37 cellular contexts compared by ENCODE assay signal in the genomic region with DNA sequence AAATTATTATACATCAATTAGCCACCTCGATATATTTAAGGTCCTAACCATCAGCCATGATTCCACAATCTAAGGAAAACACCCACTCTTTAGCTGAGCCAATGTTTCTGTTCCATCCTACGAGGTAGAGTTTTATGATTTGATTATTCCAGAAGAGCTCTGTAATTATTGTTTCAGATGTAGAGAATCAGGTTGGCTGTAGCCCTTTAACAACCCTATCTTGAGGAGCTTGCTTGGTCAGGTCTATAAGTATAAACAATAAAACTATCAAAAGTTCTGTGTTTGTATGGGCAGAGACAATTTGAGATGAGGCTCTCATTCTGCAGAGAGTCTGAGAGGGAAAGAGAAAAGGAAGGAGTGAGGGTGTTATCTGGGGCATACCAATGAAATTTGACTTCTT. TPM values are rescaled to one million over a fixed set of nuclear protein-coding genes. Genes with fewer than 3 reads are reported as not detected.
"Had no signal": no experiment of that assay in that cellular context is flagged by ENCODE, and none has a peak within 500 bp of the region (broad histone marks: within the 10 kb centered on the region; RNA-seq: fewer than 3 reads in every experiment).

Gene PBOV1 (minus strand): TSS at position 43 of the 400 bp plus-strand sequence. CDS start 96 bp downstream, outside the sequence.

- H3K27ac ChIP-seq: brain microvascular endothelial cell, epithelial cell of prostate, esophagus squamous epithelium, heart left ventricle had no signal

- H3K4me3 ChIP-seq: esophagus squamous epithelium, heart left ventricle had no signal

- H3K4me1 Mint-ChIP-seq: activated CD4-positive, alpha-beta memory T cell treated with anti-CD3 and anti-CD28 coated beads, Interleukin-2, amount 10 ng/mL, durations not matched to agents 7 days and 5 days; activated CD4-positive, alpha-beta T cell treated with anti-CD3 and anti-CD28 coated beads, Interleukin-2, amount 10 ng/mL, durations not matched to agents 7 days and 5 days; activated T-helper 17 cell treated with anti-CD3 and anti-CD28 coated beads, Interleukin-2, amount 50 U/mL, for 72 hours; central memory CD8-positive, alpha-beta T cell had no signal

- H3K9me3 Mint-ChIP-seq: activated CD4-positive, alpha-beta memory T cell treated with anti-CD3 and anti-CD28 coated beads, Interleukin-2, amount 10 ng/mL, durations not matched to agents 7 days and 5 days; activated CD4-positive, alpha-beta T cell treated with anti-CD3 and anti-CD28 coated beads, Interleukin-2, amount 10 ng/mL, durations not matched to agents 7 days and 5 days; activated T-cell treated with anti-CD3 and anti-CD28 coated beads, Interleukin-2, amount 50 U/mL, for 4 hours; activated T-helper 17 cell treated with anti-CD3 and anti-CD28 coated beads, Interleukin-2, amount 50 U/mL, for 72 hours; central memory CD8-positive, alpha-beta T cell; effector memory CD8-positive, alpha-beta T cell; WTC11 had no signal

- ATAC-seq: activated T-cell treated with anti-CD3 and anti-CD28 coated beads, Interleukin-2, amount 50 U/mL, for 4 hours; activated T-helper 17 cell treated with anti-CD3 and anti-CD28 coated beads, Interleukin-2, amount 50 U/mL, for 72 hours; effector memory CD8-positive, alpha-beta T cell; heart left ventricle; WTC11 had no signal

- H3K9me3 ChIP-seq: esophagus squamous epithelium, heart left ventricle had no signal

- H3K36me3 Mint-ChIP-seq: activated naive CD8-positive, alpha-beta T cell; WTC11 had no signal

- DNase-seq: activated CD4-positive, alpha-beta memory T cell treated with anti-CD3 and anti-CD28 coated beads, Interleukin-2, amount 10 ng/mL, durations not matched to agents 7 days and 5 days; activated CD4-positive, alpha-beta T cell treated with anti-CD3 and anti-CD28 coated beads for 1 hour; activated CD4-positive, alpha-beta T cell treated with anti-CD3 and anti-CD28 coated beads for 4 hours; activated CD4-positive, alpha-beta T cell treated with anti-CD3 and anti-CD28 coated beads, Interleukin-2, amount 10 ng/mL, durations not matched to agents 7 days and 5 days; activated CD4-positive, alpha-beta T cell treated with anti-CD3 and anti-CD28 coated beads, Interleukin-2, amount 50 U/mL, for 4 hours; activated effector memory CD4-positive, alpha-beta T cell treated with Interleukin-2 at 50 U/mL for 16 hours; activated gamma-delta T cell treated with Interleukin-2 at 50 U/mL for 16 hours; activated naive CD4-positive, alpha-beta T cell treated with anti-CD3 and anti-CD28 coated beads, Interleukin-2, amount 50 U/mL, for 16 hours; activated naive CD4-positive, alpha-beta T cell treated with Interleukin-2 at 50 U/mL for 16 hours; activated T-cell treated with anti-CD3 and anti-CD28 coated beads, Interleukin-2, amount 50 U/mL, for 4 hours; amniotic stem cell; anterior cingulate cortex; brain microvascular endothelial cell; cortex of kidney; dermis blood vessel endothelial cell; effector CD4-positive, alpha-beta T cell; effector memory CD8-positive, alpha-beta T cell; esophagus squamous epithelium; glutamatergic neuron; heart left ventricle; T-helper 2 cell had no signal

- H3K27me3 ChIP-seq: brain microvascular endothelial cell, esophagus squamous epithelium, heart left ventricle had no signal

- H3K4me1 ChIP-seq: esophagus squamous epithelium, heart left ventricle had no signal

- H3K4me3 Mint-ChIP-seq: activated CD4-positive, alpha-beta memory T cell treated with anti-CD3 and anti-CD28 coated beads, Interleukin-2, amount 10 ng/mL, durations not matched to agents 7 days and 5 days; activated CD4-positive, alpha-beta T cell treated with anti-CD3 and anti-CD28 coated beads, Interleukin-2, amount 10 ng/mL, durations not matched to agents 7 days and 5 days; activated naive CD8-positive, alpha-beta T cell; activated T-cell treated with anti-CD3 and anti-CD28 coated beads, Interleukin-2, amount 50 U/mL, for 4 hours; activated T-helper 17 cell treated with anti-CD3 and anti-CD28 coated beads, Interleukin-2, amount 50 U/mL, for 72 hours; central memory CD8-positive, alpha-beta T cell; effector memory CD8-positive, alpha-beta T cell; WTC11 had no signal

- H3K36me3 ChIP-seq: brain microvascular endothelial cell, esophagus squamous epithelium, heart left ventricle had no signal

- H3K27ac Mint-ChIP-seq: activated CD4-positive, alpha-beta memory T cell treated with anti-CD3 and anti-CD28 coated beads, Interleukin-2, amount 10 ng/mL, durations not matched to agents 7 days and 5 days; activated CD4-positive, alpha-beta T cell treated with anti-CD3 and anti-CD28 coated beads, Interleukin-2, amount 10 ng/mL, durations not matched to agents 7 days and 5 days; activated naive CD8-positive, alpha-beta T cell; activated T-helper 17 cell treated with anti-CD3 and anti-CD28 coated beads, Interleukin-2, amount 50 U/mL, for 72 hours; effector memory CD8-positive, alpha-beta T cell; WTC11 had no signal

RNA-seq across cellular contexts. Expression of gene PBOV1, which starts in this region (rescaled TPM):
- total RNA-seq: activated CD4-positive, alpha-beta memory T cell treated with anti-CD3 and anti-CD28 coated beads, Interleukin-2, amount 10 ng/mL, durations not matched to agents 7 days and 5 days; activated CD4-positive, alpha-beta T cell treated with anti-CD3 and anti-CD28 coated beads, Interleukin-2, amount 10 ng/mL, durations not matched to agents 7 days and 5 days; activated T-cell treated with anti-CD3 and anti-CD28 coated beads, Interleukin-2, amount 50 U/mL, for 4 hours; activated T-helper 17 cell treated with anti-CD3 and anti-CD28 coated beads, Interleukin-2, amount 50 U/mL, for 72 hours; astrocyte; bronchial epithelial cell; cardiac septum; cerebellum; dermis blood vessel endothelial cell; endothelial cell of umbilical vein; esophagus squamous epithelium; fibroblast of lung; fibroblast of villous mesenchyme; frontal cortex; heart left ventricle; T-helper 1 cell treated with Interleukin-12 subunit alpha and Interleukin-12 subunit beta and Interleukin-4 antibody, amounts not matched to agents 30 ng/mL and 1 ng/mL, for 36 hours; WTC11 had no signal
- polyA plus RNA-seq: adipose tissue, endothelial cell of umbilical vein, esophagus, fibroblast of lung, heart left ventricle had no signal
